ENCODE assay signal across 10 cellular contexts in genomic region chr12:52215587-52216031, GRCh38. TPM values are rescaled to one million over a fixed set of nuclear protein-coding genes. Genes with fewer than 3 reads are reported as not detected.
DNase-seq lines count a peak whose midpoint lies in the region; ATAC-seq lines count a peak whose summit lies in the region.
"Had no signal": no experiment of that assay in that cellular context is flagged by ENCODE, and none has a peak within 500 bp of the region (broad histone marks: within the 10 kb centered on the region; RNA-seq: fewer than 3 reads in every experiment).

No MANE protein-coding gene starts in this region.

- no peak for ATAC-seq in HG03457 (IDR thresholded peaks at IDR 0.05; ENCODE audit: unreplicated experiment)
- ATAC-seq: activated CD8-positive, alpha-beta T cell treated with anti-CD3 and anti-CD28 coated beads for 36 hours had no signal

- in situ Hi-C loops in Caki2 (cut with HindIII; ENCODE audit: low pct_unique_long_range_greater_than_20kb, low sequenced_read_pairs) = loop anchor here (5.0 to 10.0 kb wide), 3 partner anchors 67 to 759 kb away; no protein-coding TSS in a partner anchor

- peak; percentile 98 for DNase-seq in Caki2 (ENCODE audit: low read depth)
- peak; percentile 63 for DNase-seq in NCI-H146 treated with DMSO at 0.1 percent for 48 hours (lab: John Stamatoyannopoulos, UW; ENCODE audit: unreplicated experiment)
- peak; percentile 94 for DNase-seq in dermis blood vessel endothelial cell
- DNase-seq in non-pigmented ciliary epithelial cell (ENCODE audit: low read depth) = peak; percentile 71
- DNase-seq in NCI-H2081 treated with DMSO at 0.1 percent for 48 hours (lab: John Stamatoyannopoulos, UW) = no peak
- no peak for DNase-seq in activated CD8-positive, alpha-beta memory T cell treated with anti-CD3 and anti-CD28 coated beads for 24 hours
- no peak for DNase-seq in NCI-H1092 treated with DMSO at 0.1 percent for 48 hours (lab: John Stamatoyannopoulos, UW)
- DNase-seq: activated CD8-positive, alpha-beta T cell treated with anti-CD3 and anti-CD28 coated beads for 36 hours; CD4-positive, alpha-beta T cell had no signal

RNA-seq across cellular contexts. Expression of gene KRT7, which starts 17.4 kb away (rescaled TPM):
- 122 and 152 TPM in 2 replicates for total RNA-seq in Caki2 (2014; rRNA removed; shearing (Covaris generic); ENCODE audit: low replicate concordance)
- 19.2 and 53.6 TPM in 2 replicates for total RNA-seq in dermis blood vessel endothelial cell
- total RNA-seq: CD4-positive, alpha-beta T cell had no signal

RNA-seq across cellular contexts. Expression of gene KRT80, which starts 23.8 kb away (rescaled TPM):
- 31.6 and 33.0 TPM in 2 replicates for total RNA-seq in Caki2 (2014; rRNA removed; shearing (Covaris generic); ENCODE audit: low replicate concordance)
- 0.17 and 1.2 TPM in 2 replicates for total RNA-seq in dermis blood vessel endothelial cell
- total RNA-seq: activated CD8-positive, alpha-beta T cell treated with anti-CD3 and anti-CD28 coated beads for 36 hours; CD4-positive, alpha-beta T cell had no signal

RNA-seq across cellular contexts. Expression of gene KRT86, which starts 58.8 kb away (rescaled TPM):
- total RNA-seq in Caki2 (2014; rRNA removed; shearing (Covaris generic); ENCODE audit: low replicate concordance) = 8.7 and 14.5 TPM in 2 replicates
- total RNA-seq in dermis blood vessel endothelial cell = not detected in 2 replicates
- total RNA-seq: activated CD8-positive, alpha-beta T cell treated with anti-CD3 and anti-CD28 coated beads for 36 hours; CD4-positive, alpha-beta T cell had no signal

Comparison
In these comparisons a context has a peak if more than half of its experiments do, and no peak if none do; other contexts are left out.
1. DNase-seq: peak in Caki2 (single experiment), NCI-H146 treated with DMSO at 0.1 percent for 48 hours (single experiment), dermis blood vessel endothelial cell (single experiment) and non-pigmented ciliary epithelial cell (single experiment); none in NCI-H2081 treated with DMSO at 0.1 percent for 48 hours (single experiment), activated CD8-positive, alpha-beta memory T cell treated with anti-CD3 and anti-CD28 coated beads for 24 hours (single experiment) and NCI-H1092 treated with DMSO at 0.1 percent for 48 hours (single experiment).
2. RNA of gene KRT80, which starts 23.8 kb away (total RNA-seq): 31.6 to 33.0 TPM in Caki2; 0.17 to 1.2 TPM in dermis blood vessel endothelial cell; every median in the first group is over 10 times any median in the second.